In genomic region chr3:1469687-1470086, GRCh38 we compare ENCODE assay signal across 29 cellular contexts.
"Had no signal": no experiment of that assay in that cellular context is flagged by ENCODE, and none has a peak within 500 bp of the region (broad histone marks: within the 10 kb centered on the region; RNA-seq: fewer than 3 reads in every experiment).

No MANE protein-coding gene starts in this region.

- H3K9me3 ChIP-seq: mucosa of descending colon, neutrophil, ovary, prostate gland, right atrium auricular region, right lobe of liver, testis, thyroid gland, transverse colon, upper lobe of left lung, vagina had no signal

- H3K27ac ChIP-seq: heart right ventricle, left ventricle myocardium inferior, neural progenitor cell, neutrophil, ovary, prostate gland, right atrium auricular region, right lobe of liver, stomach, testis, thyroid gland, transverse colon, upper lobe of left lung, vagina had no signal

- DNase-seq: heart right ventricle; hippocampal formation; kidney glomerular epithelial cell; left colon; left ventricle myocardium inferior; midbrain; mucosa of descending colon; naive thymus-derived CD8-positive, alpha-beta T cell; nephron progenitor cell; ovary; posterior cingulate gyrus; right lobe of liver; stimulated activated CD4-positive, alpha-beta T cell treated with anti-CD3 and anti-CD28 coated beads, Interleukin-12 subunit alpha, Interleukin-12 subunit beta, amount 100 ng/mL, for 4 hours; stimulated activated CD4-positive, alpha-beta T cell treated with anti-CD3 and anti-CD28 coated beads, Interleukin-15, amount 100 ng/mL, for 24 hours; stimulated activated CD4-positive, alpha-beta T cell treated with anti-CD3 and anti-CD28 coated beads, Interleukin-2, amount 100 ng/mL, for 24 hours; stimulated activated CD4-positive, alpha-beta T cell treated with anti-CD3 and anti-CD28 coated beads, Interleukin-4, amount 100 ng/mL, for 1 hour; stimulated activated naive B cell treated with anti-CD40 and anti-IgM and Interleukin-4, amounts not matched to agents 10 μg/mL and 1 μg/mL and 100 μg/mL, for 72 hours; stimulated activated naive CD8-positive, alpha-beta T cell treated with anti-CD3 and anti-CD28 coated beads, Interleukin-15, Interleukin-2, amounts not matched to agents 100 U/mL and 50 U/mL, for 24 hours; stomach; testis; thyroid gland; transverse colon; upper lobe of left lung had no signal

- H3K27me3 ChIP-seq: heart right ventricle, neural progenitor cell, neutrophil, ovary, right atrium auricular region, right lobe of liver, stomach, testis, thyroid gland, transverse colon, upper lobe of left lung, vagina had no signal

- H3K4me1 ChIP-seq: heart right ventricle, left ventricle myocardium inferior, neural progenitor cell, prostate gland, right atrium auricular region, right lobe of liver, stomach, testis, thyroid gland, transverse colon, upper lobe of left lung, vagina had no signal

- H3K36me3 ChIP-seq: heart right ventricle, left ventricle myocardium inferior, neural progenitor cell, neutrophil, ovary, prostate gland, right atrium auricular region, right lobe of liver, stomach, thyroid gland, transverse colon, upper lobe of left lung, vagina had no signal

- H3K4me3 ChIP-seq: heart right ventricle, left ventricle myocardium inferior, lung, mucosa of descending colon, neural progenitor cell, ovary, prostate gland, right atrium auricular region, right lobe of liver, stomach, testis, thyroid gland, transverse colon, upper lobe of left lung, vagina had no signal
